8 cellular contexts compared by ENCODE assay signal in the genomic region with DNA sequence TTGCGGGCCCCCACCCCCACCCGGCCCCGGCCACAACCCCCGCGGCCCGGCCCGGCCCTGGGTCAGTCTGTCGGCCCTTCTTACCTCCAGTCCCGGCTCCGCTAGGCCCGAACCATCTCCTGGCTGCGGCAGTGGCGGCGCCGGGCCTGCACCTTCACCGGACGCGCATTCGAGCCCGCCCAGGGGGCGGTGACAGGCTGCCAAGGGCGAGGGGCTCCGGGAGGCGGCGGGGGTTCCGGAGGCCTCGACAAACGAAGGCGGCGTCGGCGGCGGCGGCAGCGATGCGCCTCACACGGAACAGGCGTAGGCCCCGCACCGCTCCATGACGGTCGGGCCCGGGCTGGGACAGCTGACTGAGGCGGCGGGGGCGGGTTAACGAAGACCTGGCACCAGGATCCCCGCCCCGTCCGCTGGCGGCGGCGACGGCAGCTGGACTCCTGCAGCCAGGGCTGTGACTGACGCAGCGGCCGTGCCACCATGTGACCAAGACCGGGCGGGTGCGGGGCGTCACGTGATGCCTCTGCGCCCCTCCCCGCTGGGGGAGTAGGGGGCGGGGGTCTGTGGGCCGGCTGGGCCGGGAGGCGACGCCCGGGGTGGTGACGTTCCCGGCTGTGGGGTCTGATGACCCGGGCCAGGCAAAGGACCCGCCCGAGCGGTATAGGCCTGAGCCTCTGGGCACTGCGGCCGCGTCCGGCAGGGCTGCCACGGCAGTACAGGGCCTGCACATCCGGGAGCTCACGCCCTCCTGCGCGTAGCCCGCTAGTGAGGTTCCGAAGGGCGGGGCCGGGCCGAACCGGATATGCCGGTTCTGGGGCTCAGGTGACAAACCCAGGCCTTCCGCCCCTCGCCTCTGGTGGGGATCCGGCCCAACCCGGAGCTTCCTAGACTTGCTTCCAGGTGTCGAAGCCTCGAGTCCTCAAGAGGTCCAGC. TPM values are rescaled to one million over a fixed set of nuclear protein-coding genes. Genes with fewer than 3 reads are reported as not detected.
DNase-seq lines count a peak whose midpoint lies in the region; ATAC-seq and TF ChIP-seq lines count a peak whose summit lies in the region.

Gene AFF4 (minus strand): TSS at position 460 of the 930 bp plus-strand sequence. CDS start 26,445 bp downstream, outside the sequence.

- no peaks in the 10 kb centered on the region for H3K27me3 Mint-ChIP-seq in activated CD8-positive, alpha-beta T cell treated with anti-CD3 and anti-CD28 coated beads for 36 hours

- DNase-seq in NCI-H748 treated with DMSO at 0.1 percent for 48 hours (lab: John Stamatoyannopoulos, UW) (peak; percentile 66), ecto neural progenitor cell (ENCODE audit: low spot score) (peak; percentile 98), lower lobe of right lung (peak; percentile 99)
- DNase-seq in activated CD8-positive, alpha-beta T cell treated with anti-CD3 and anti-CD28 coated beads for 36 hours, result peak; percentile 93
- DNase-seq in stimulated activated CD4-positive, alpha-beta T cell treated with anti-CD3 and anti-CD28 coated beads, TNF-alpha, amount 100 ng/mL, for 24 hours (ENCODE audit: low read depth in 3 of 3), result peak; percentile 64 to 88 (median 66)

- no peaks in the 10 kb centered on the region for H3K9me3 Mint-ChIP-seq in activated CD8-positive, alpha-beta T cell treated with anti-CD3 and anti-CD28 coated beads for 36 hours

- intact Hi-C loops in activated CD8-positive, alpha-beta T cell treated with anti-CD3 and anti-CD28 coated beads for 36 hours (cut with micrococcal nuclease), result no loop called here
- intact Hi-C loops in lower lobe of right lung (cut with DNase I), result no loop called here

- ATAC-seq in GM19328 (IDR thresholded peaks at IDR 0.05; ENCODE audit: unreplicated experiment) (peak; percentile 95), HG03520 (IDR thresholded peaks at IDR 0.05; ENCODE audit: unreplicated experiment) (peak; percentile 89), lower lobe of right lung (peak; percentile 97 to 99)
- peak; percentile 89 for ATAC-seq in activated CD8-positive, alpha-beta T cell treated with anti-CD3 and anti-CD28 coated beads for 36 hours

- peak within 1 kb of the TSS; percentile 81 for H3K4me3 ChIP-seq in lower lobe of right lung

- H3K27ac ChIP-seq in C4-2B, result peak within 1 kb of the TSS; percentile 98
- peak within 1 kb of the TSS; percentile 99 for H3K27ac ChIP-seq in lower lobe of right lung

- POLR2A ChIA-PET in activated CD8-positive, alpha-beta T cell treated with anti-CD3 and anti-CD28 coated beads for 36 hours (lab: Charles Lee), result interaction anchor here (0.6 to 3.2 kb wide), 12 partner anchors 9 to 670 kb away, joined by 3 to 23 read pairs (median 3); partner anchors contain the start of genes GDF9, HSPA4 and UQCRQ

- no peaks in the 10 kb centered on the region for H3K27me3 ChIP-seq in lower lobe of right lung (ENCODE audit: low read depth)

- CTCF ChIA-PET in activated CD8-positive, alpha-beta T cell treated with anti-CD3 and anti-CD28 coated beads for 36 hours (lab: Charles Lee), result interaction anchor here (1.2 kb wide), 1 partner anchor 88 kb away, joined by 3 read pairs; the partner anchor contains the start of gene HSPA4

- TF ChIP-seq CTCF in C4-2B (conservative IDR thresholded peaks at IDR 0.05), result no peak
- TF ChIP-seq CTCF in activated CD8-positive, alpha-beta T cell treated with anti-CD3 and anti-CD28 coated beads for 36 hours (IDR thresholded peaks at IDR 0.05), result no peak
- no peak for TF ChIP-seq CTCF in lower lobe of right lung (IDR thresholded peaks at IDR 0.05)

- H3K4me1 Mint-ChIP-seq in activated CD8-positive, alpha-beta T cell treated with anti-CD3 and anti-CD28 coated beads for 36 hours (ENCODE audit: low read depth), result peaks cover 26% of the 10 kb centered on the region

- H3K36me3 Mint-ChIP-seq in activated CD8-positive, alpha-beta T cell treated with anti-CD3 and anti-CD28 coated beads for 36 hours (ENCODE audit: low read depth), result peaks cover 14% of the 10 kb centered on the region

- H3K4me3 Mint-ChIP-seq in activated CD8-positive, alpha-beta T cell treated with anti-CD3 and anti-CD28 coated beads for 36 hours, result peak within 1 kb of the TSS; percentile 95

- H3K36me3 ChIP-seq in lower lobe of right lung, result no peaks in the 10 kb centered on the region

- peaks cover 34% of the 10 kb centered on the region for H3K4me1 ChIP-seq in lower lobe of right lung

- peak within 1 kb of the TSS; percentile 99 for H3K27ac Mint-ChIP-seq in activated CD8-positive, alpha-beta T cell treated with anti-CD3 and anti-CD28 coated beads for 36 hours

- no peaks in the 10 kb centered on the region for H3K9me3 ChIP-seq in lower lobe of right lung

RNA-seq across cellular contexts. Expression of gene AFF4, which starts in this region (rescaled TPM):
- total RNA-seq in activated CD8-positive, alpha-beta T cell treated with anti-CD3 and anti-CD28 coated beads for 36 hours, result 10 to 100 TPM; 19.4 to 19.9 TPM
- total RNA-seq in lower lobe of right lung, result 68.6 TPM

Comparison
In these comparisons a context has a peak if more than half of its experiments do, and no peak if none do; other contexts are left out.
1. Peak in every context shown above with its lines: DNase-seq, ATAC-seq, H3K4me3 ChIP-seq and H3K27ac ChIP-seq.